In genomic region chr6:147238164-147238563, GRCh38 we compare ENCODE assay signal across 1 cellular context.
TF ChIP-seq lines count a peak whose summit lies in the region.

No MANE protein-coding gene starts in this region.

TF ChIP-seq in K562, 482 proteins besides CTCF, POLR2A, EP300 and RAD21 (continued from another document):
- TF ChIP-seq, protein P1, sequence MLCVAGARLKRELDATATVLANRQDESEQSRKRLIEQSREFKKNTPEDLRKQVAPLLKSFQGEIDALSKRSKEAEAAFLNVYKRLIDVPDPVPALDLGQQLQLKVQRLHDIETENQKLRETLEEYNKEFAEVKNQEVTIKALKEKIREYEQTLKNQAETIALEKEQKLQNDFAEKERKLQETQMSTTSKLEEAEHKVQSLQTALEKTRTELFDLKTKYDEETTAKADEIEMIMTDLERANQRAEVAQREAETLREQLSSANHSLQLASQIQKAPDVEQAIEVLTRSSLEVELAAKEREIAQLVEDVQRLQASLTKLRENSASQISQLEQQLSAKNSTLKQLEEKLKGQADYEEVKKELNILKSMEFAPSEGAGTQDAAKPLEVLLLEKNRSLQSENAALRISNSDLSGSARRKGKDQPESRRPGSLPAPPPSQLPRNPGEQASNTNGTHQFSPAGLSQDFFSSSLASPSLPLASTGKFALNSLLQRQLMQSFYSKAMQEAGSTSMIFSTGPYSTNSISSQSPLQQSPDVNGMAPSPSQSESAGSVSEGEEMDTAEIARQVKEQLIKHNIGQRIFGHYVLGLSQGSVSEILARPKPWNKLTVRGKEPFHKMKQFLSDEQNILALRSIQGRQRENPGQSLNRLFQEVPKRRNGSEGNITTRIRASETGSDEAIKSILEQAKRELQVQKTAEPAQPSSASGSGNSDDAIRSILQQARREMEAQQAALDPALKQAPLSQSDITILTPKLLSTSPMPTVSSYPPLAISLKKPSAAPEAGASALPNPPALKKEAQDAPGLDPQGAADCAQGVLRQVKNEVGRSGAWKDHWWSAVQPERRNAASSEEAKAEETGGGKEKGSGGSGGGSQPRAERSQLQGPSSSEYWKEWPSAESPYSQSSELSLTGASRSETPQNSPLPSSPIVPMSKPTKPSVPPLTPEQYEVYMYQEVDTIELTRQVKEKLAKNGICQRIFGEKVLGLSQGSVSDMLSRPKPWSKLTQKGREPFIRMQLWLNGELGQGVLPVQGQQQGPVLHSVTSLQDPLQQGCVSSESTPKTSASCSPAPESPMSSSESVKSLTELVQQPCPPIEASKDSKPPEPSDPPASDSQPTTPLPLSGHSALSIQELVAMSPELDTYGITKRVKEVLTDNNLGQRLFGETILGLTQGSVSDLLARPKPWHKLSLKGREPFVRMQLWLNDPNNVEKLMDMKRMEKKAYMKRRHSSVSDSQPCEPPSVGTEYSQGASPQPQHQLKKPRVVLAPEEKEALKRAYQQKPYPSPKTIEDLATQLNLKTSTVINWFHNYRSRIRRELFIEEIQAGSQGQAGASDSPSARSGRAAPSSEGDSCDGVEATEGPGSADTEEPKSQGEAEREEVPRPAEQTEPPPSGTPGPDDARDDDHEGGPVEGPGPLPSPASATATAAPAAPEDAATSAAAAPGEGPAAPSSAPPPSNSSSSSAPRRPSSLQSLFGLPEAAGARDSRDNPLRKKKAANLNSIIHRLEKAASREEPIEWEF (CRISPR knock-in tag; IDR thresholded peaks at IDR 0.05): no peak
